In the genomic region with DNA sequence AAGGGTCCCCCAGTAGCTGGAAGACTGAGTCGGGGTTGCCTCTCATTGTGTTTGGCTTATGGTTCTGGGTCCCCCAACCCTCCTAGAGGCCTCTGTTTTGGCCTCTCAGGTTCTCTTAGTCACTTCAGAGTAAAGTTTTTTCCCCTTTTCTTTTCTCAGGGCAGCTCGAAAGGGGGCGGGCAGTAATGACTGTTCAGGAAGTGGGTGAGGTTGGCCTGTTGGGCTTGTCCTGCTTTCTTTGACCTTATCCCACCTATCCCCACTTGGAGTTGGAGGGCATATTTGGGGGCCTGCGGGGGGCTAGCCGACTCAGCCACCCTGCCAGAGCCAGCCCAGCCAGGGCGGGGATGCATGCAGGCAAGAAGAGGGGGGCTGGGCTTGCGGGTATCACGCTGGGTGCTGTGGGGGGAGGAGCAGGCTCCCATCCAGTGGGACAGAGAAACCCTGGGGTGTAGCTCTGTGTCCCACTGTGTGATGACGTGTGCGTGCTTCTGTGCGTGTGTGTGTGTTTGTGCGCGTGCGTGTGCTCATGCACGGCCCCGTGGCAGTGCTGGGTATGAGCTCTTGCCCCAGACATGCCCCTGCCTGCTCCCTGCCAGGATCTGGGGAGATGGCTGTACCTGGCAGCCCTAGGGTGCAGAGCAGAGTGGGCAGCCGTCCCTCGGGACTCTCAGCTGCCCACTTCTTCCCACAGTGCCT, we compare ENCODE assay signal across 8 cellular contexts. TPM values are rescaled to one million over a fixed set of nuclear protein-coding genes. Genes with fewer than 3 reads are reported as not detected.
DNase-seq lines count a peak whose midpoint lies in the region; ATAC-seq and TF ChIP-seq lines count a peak whose summit lies in the region.

No MANE protein-coding gene starts in this region.

- no peak overlapping the region for H2AFZ ChIP-seq in hepatocyte

- H3K4me1 ChIP-seq in SJCRH30, result peaks cover 9% of the 10 kb centered on the region; the same call in 1 of the 2 replicates
- peaks cover 17% of the 10 kb centered on the region for H3K4me1 ChIP-seq in hepatocyte (ENCODE audit: insufficient read depth)

- H3K27me3 ChIP-seq in SJCRH30 (no peaks in the 10 kb centered on the region), hepatocyte (no peaks in the 10 kb centered on the region)

- H3K4me3 ChIP-seq in SJCRH30, result peak overlapping the region; percentile 94
- peak overlapping the region; percentile 9 for H3K4me3 ChIP-seq in hepatocyte

- no peak for TF ChIP-seq CTCF in hepatocyte (IDR thresholded peaks at IDR 0.05; ENCODE audit: poor library complexity)

- ATAC-seq in activated naive CD8-positive, alpha-beta T cell treated with anti-CD3 and anti-CD28 coated beads, Interleukin-2, amount 50 U/mL, for 24 hours, result peak; percentile 12

- H3K9me3 ChIP-seq in SJCRH30 (replicated peaks), result no peaks in the 10 kb centered on the region
- H3K9me3 ChIP-seq in hepatocyte (ENCODE audit: low read depth), result no peaks in the 10 kb centered on the region

- H3K4me3 Mint-ChIP-seq in activated naive CD8-positive, alpha-beta T cell treated with anti-CD3 and anti-CD28 coated beads, Interleukin-2, amount 50 U/mL, for 24 hours, result no peak overlapping the region

- H3K9me2 ChIP-seq in hepatocyte (replicated peaks; ENCODE audit: insufficient read depth), result no peaks in the 10 kb centered on the region

- H3K27ac ChIP-seq in SJCRH30, result no peak overlapping the region
- H3K27ac ChIP-seq in hepatocyte, result peak overlapping the region; percentile 45

- peaks cover 30% of the 10 kb centered on the region for H3K4me1 Mint-ChIP-seq in activated naive CD8-positive, alpha-beta T cell treated with anti-CD3 and anti-CD28 coated beads, Interleukin-2, amount 50 U/mL, for 24 hours

- peaks cover 5% of the 10 kb centered on the region for H4K20me1 ChIP-seq in hepatocyte (ENCODE audit: insufficient read depth, poor library complexity, severe bottlenecking)

- H3K27me3 Mint-ChIP-seq in activated naive CD8-positive, alpha-beta T cell treated with anti-CD3 and anti-CD28 coated beads, Interleukin-2, amount 50 U/mL, for 24 hours, result no peaks in the 10 kb centered on the region

- WGBS in hepatocyte (ENCODE audit: low lambda C conversion rate, missing lambda C conversion rate), result 73% methylated on average over 18 of the region's 18 CpGs

- H3K27ac Mint-ChIP-seq in activated naive CD8-positive, alpha-beta T cell treated with anti-CD3 and anti-CD28 coated beads, Interleukin-2, amount 50 U/mL, for 24 hours, result peak overlapping the region; percentile 99

- H3K9me3 Mint-ChIP-seq in activated naive CD8-positive, alpha-beta T cell treated with anti-CD3 and anti-CD28 coated beads, Interleukin-2, amount 50 U/mL, for 24 hours, result no peaks in the 10 kb centered on the region

- H3K4me2 ChIP-seq in hepatocyte, result peak overlapping the region; percentile 88

- peaks cover 7% of the 10 kb centered on the region for H3K36me3 Mint-ChIP-seq in activated naive CD8-positive, alpha-beta T cell treated with anti-CD3 and anti-CD28 coated beads, Interleukin-2, amount 50 U/mL, for 24 hours (ENCODE audit: low read depth)

- H3K79me2 ChIP-seq in hepatocyte, result peaks cover 46% of the 10 kb centered on the region

- peak; percentile 53 for DNase-seq in NCI-H2227 (lab: John Stamatoyannopoulos, UW; ENCODE audit: unreplicated experiment)
- no peak for DNase-seq in NCI-H2227 treated with DMSO at 0.1 percent for 48 hours (lab: John Stamatoyannopoulos, UW)
- DNase-seq in SJCRH30, result no peak
- peak; percentile 71 for DNase-seq in activated naive CD8-positive, alpha-beta T cell treated with anti-CD3 and anti-CD28 coated beads, Interleukin-2, amount 50 U/mL, for 24 hours
- no peak for DNase-seq in hepatocyte (ENCODE audit: low spot score)
- peak; percentile 43 to 52 for DNase-seq in stimulated activated CD4-positive, alpha-beta T cell treated with anti-CD3 and anti-CD28 coated beads, Interleukin-12 subunit alpha, Interleukin-12 subunit beta, amount 100 ng/mL, for 24 hours (ENCODE audit: low read depth in 2 of 2)
- DNase-seq in retina, result no peak
- DNase-seq in iPS-NIHi7 (ENCODE audit: extremely low spot score), result no peak

- 0 out of 2 replicates have a peak, but pooled peaks cover 5% of the 10 kb centered on the region for H3K36me3 ChIP-seq in SJCRH30
- H3K36me3 ChIP-seq in hepatocyte (replicated peaks; ENCODE audit: insufficient read depth, low read depth), result no peaks in the 10 kb centered on the region

RNA-seq across cellular contexts. Expression of a gene that starts 1.4 kb away (rescaled TPM):
- total RNA-seq in SJCRH30 (2014; rRNA removed; shearing (Covaris generic)), result 19.1 and 21.5 TPM in 2 replicates
- total RNA-seq in hepatocyte, result 14.3 and 17.4 TPM in 2 replicates
- polyA plus RNA-seq in hepatocyte, result 19.3 and 23.2 TPM in 2 replicates

RNA-seq across cellular contexts. Expression of a gene that starts 15.6 kb away (rescaled TPM):
- total RNA-seq in SJCRH30 (2014; rRNA removed; shearing (Covaris generic)), result 35.1 and 37.7 TPM in 2 replicates
- total RNA-seq in hepatocyte, result 32.6 and 47.1 TPM in 2 replicates
- polyA plus RNA-seq in hepatocyte, result 20.4 and 24.4 TPM in 2 replicates

RNA-seq across cellular contexts. Expression of a gene that starts 28.1 kb away (rescaled TPM):
- 34.9 and 37.1 TPM in 2 replicates for total RNA-seq in SJCRH30 (2014; rRNA removed; shearing (Covaris generic))
- 31.2 and 32.2 TPM in 2 replicates for total RNA-seq in hepatocyte
- polyA plus RNA-seq in hepatocyte, result 36.6 and 38.8 TPM in 2 replicates

RNA-seq across cellular contexts. Expression of a gene that starts 31.4 kb away (rescaled TPM):
- 0.73 and 1.9 TPM in 2 replicates for total RNA-seq in SJCRH30 (2014; rRNA removed; shearing (Covaris generic))
- 0.24 and 2.2 TPM in 2 replicates for total RNA-seq in hepatocyte
- 1.9 and 3.0 TPM in 2 replicates for polyA plus RNA-seq in hepatocyte

RNA-seq across cellular contexts. Expression of a gene that starts 31.9 kb away (rescaled TPM):
- total RNA-seq in SJCRH30 (2014; rRNA removed; shearing (Covaris generic)), result 62.5 and 65.6 TPM in 2 replicates
- 46.1 and 70.6 TPM in 2 replicates for total RNA-seq in hepatocyte
- 98.6 and 116 TPM in 2 replicates for polyA plus RNA-seq in hepatocyte

Comparison
In these comparisons a context has a peak if more than half of its experiments do, and no peak if none do; other contexts are left out.
1. DNase-seq: peak in NCI-H2227 (single experiment), activated naive CD8-positive, alpha-beta T cell treated with anti-CD3 and anti-CD28 coated beads, Interleukin-2, amount 50 U/mL, for 24 hours (single experiment) and stimulated activated CD4-positive, alpha-beta T cell treated with anti-CD3 and anti-CD28 coated beads, Interleukin-12 subunit alpha, Interleukin-12 subunit beta, amount 100 ng/mL, for 24 hours (2 of 2); none in NCI-H2227 treated with DMSO at 0.1 percent for 48 hours (single experiment), SJCRH30 (0 of 2), hepatocyte (single experiment), retina (single experiment) and iPS-NIHi7 (single experiment).